In the genomic region with DNA sequence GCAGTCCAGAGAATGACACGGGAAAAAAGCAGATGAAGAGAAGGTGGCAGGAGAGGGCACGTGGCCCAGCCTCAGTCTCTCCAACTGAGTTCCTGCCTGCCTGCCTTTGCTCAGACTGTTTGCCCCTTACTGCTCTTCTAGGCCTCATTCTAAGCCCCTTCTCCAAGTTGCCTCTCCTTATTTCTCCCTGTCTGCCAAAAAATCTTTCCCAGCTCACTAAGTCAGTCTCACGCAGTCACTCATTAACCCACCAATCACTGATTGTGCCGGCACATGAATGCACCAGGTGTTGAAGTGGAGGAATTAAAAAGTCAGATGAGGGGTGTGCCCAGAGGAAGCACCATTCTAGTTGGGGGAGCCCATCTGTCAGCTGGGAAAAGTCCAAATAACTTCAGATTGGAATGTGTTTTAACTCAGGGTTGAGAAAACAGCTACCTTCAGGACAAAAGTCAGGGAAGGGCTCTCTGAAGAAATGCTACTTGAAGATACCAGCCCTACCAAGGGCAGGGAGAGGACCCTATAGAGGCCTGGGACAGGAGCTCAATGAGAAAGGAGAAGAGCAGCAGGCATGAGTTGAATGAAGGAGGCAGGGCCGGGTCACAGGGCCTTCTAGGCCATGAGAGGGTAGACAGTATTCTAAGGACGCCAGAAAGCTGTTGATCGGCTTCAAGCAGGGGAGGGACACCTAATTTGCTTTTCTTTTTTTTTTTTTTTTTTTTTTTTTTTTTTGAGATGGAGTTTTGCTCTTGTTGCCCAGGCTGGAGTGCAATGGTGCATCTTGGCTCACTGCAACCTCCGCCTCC, we compare ENCODE assay signal across 9 cellular contexts. TPM values are rescaled to one million over a fixed set of nuclear protein-coding genes. Genes with fewer than 3 reads are reported as not detected.
DNase-seq lines count a peak whose midpoint lies in the region; ATAC-seq and TF ChIP-seq lines count a peak whose summit lies in the region.
"Had no signal": no experiment of that assay in that cellular context is flagged by ENCODE, and none has a peak within 500 bp of the region (broad histone marks: within the 10 kb centered on the region; RNA-seq: fewer than 3 reads in every experiment).

No MANE protein-coding gene starts in this region.

- H3K4me2 ChIP-seq in DOHH2 (ENCODE audit: low read length): no peak overlapping the region

- H3K9me3 Mint-ChIP-seq in T-helper 1 cell treated with Interleukin-12 subunit alpha and Interleukin-12 subunit beta and Interleukin-4 antibody, amounts not matched to agents 30 μg/mL and 1 μg/mL, for 36 hours: no peaks in the 10 kb centered on the region
- H3K9me3 Mint-ChIP-seq in progenitor cell of endocrine pancreas (ENCODE audit: low read depth): no peaks in the 10 kb centered on the region

- H4K20me1 ChIP-seq in DOHH2 (ENCODE audit: control insufficient read depth, insufficient read depth, low read depth, low read length): no peaks in the 10 kb centered on the region

- H3K79me2 ChIP-seq in DOHH2 (ENCODE audit: control insufficient read depth, low read length): peaks cover 14% of the 10 kb centered on the region

- ATAC-seq in GM21360 (IDR thresholded peaks at IDR 0.05; ENCODE audit: unreplicated experiment): no peak
- ATAC-seq in GM19035 (IDR thresholded peaks at IDR 0.05; ENCODE audit: unreplicated experiment): no peak

- H3K9me3 ChIP-seq in DOHH2 (ENCODE audit: control insufficient read depth, insufficient read depth, low read length): no peaks in the 10 kb centered on the region
- no peaks in the 10 kb centered on the region for H3K9me3 ChIP-seq in effector memory CD4-positive, alpha-beta T cell (ENCODE audit: control insufficient read depth, low read length)

- H3K4me1 Mint-ChIP-seq in T-helper 1 cell treated with Interleukin-12 subunit alpha and Interleukin-12 subunit beta and Interleukin-4 antibody, amounts not matched to agents 30 μg/mL and 1 μg/mL, for 36 hours (ENCODE audit: low read depth): peaks cover 93% of the 10 kb centered on the region
- peaks cover 13% of the 10 kb centered on the region for H3K4me1 Mint-ChIP-seq in progenitor cell of endocrine pancreas (ENCODE audit: low read depth)

- TF ChIP-seq CTCF in DOHH2 (IDR thresholded peaks at IDR 0.05; ENCODE audit: low read depth, low read length, poor library complexity, severe bottlenecking) (no peak), progenitor cell of endocrine pancreas (IDR thresholded peaks at IDR 0.05; ENCODE audit: unreplicated experiment) (no peak)

- H3K36me3 ChIP-seq in DOHH2 (ENCODE audit: control insufficient read depth, low read length): peaks cover 78% of the 10 kb centered on the region
- H3K36me3 ChIP-seq in effector memory CD4-positive, alpha-beta T cell (ENCODE audit: control insufficient read depth, insufficient read depth, low read length): peaks cover 83% of the 10 kb centered on the region

- peak overlapping the region; percentile 88 for H3K4me3 Mint-ChIP-seq in T-helper 1 cell treated with Interleukin-12 subunit alpha and Interleukin-12 subunit beta and Interleukin-4 antibody, amounts not matched to agents 30 μg/mL and 1 μg/mL, for 36 hours
- no peak overlapping the region for H3K4me3 Mint-ChIP-seq in progenitor cell of endocrine pancreas (ENCODE audit: low read depth)

- H3K4me1 ChIP-seq in DOHH2 (ENCODE audit: control insufficient read depth, low read length): peaks cover 88% of the 10 kb centered on the region
- H3K4me1 ChIP-seq in effector memory CD4-positive, alpha-beta T cell (ENCODE audit: control insufficient read depth, insufficient read depth, low read length, poor library complexity, severe bottlenecking): peaks cover 98% of the 10 kb centered on the region

- H3K4me3 ChIP-seq in DOHH2 (ENCODE audit: low read length): no peak overlapping the region
- peak overlapping the region; percentile 2 for H3K4me3 ChIP-seq in effector memory CD4-positive, alpha-beta T cell (ENCODE audit: insufficient read depth, low read depth, low read length, poor library complexity, severe bottlenecking)

- no peaks in the 10 kb centered on the region for H3K27me3 ChIP-seq in DOHH2 (ENCODE audit: control insufficient read depth, low read length)
- no peaks in the 10 kb centered on the region for H3K27me3 ChIP-seq in effector memory CD4-positive, alpha-beta T cell (replicated peaks; ENCODE audit: control insufficient read depth, insufficient read depth, low read length, poor library complexity, severe bottlenecking)

- DNase-seq in effector memory CD4-positive, alpha-beta T cell: no peak
- DNase-seq in progenitor cell of endocrine pancreas (ENCODE audit: low spot score, unreplicated experiment): no peak
- DNase-seq in NCI-H2107 (lab: John Stamatoyannopoulos, UW): no peak
- DNase-seq: retina had no signal

- H3K36me3 Mint-ChIP-seq in T-helper 1 cell treated with Interleukin-12 subunit alpha and Interleukin-12 subunit beta and Interleukin-4 antibody, amounts not matched to agents 30 μg/mL and 1 μg/mL, for 36 hours (ENCODE audit: low read depth): peaks cover 95% of the 10 kb centered on the region
- H3K36me3 Mint-ChIP-seq in progenitor cell of endocrine pancreas (ENCODE audit: insufficient read depth): no peaks in the 10 kb centered on the region

- 0 out of 2 replicates have a peak overlapping the region, but pooled peaks have one; percentile 20 for H3K27ac ChIP-seq in DOHH2 (ENCODE audit: low read depth, low read length)
- peak overlapping the region; percentile 99 for H3K27ac ChIP-seq in effector memory CD4-positive, alpha-beta T cell (ENCODE audit: insufficient read depth, low read length, poor library complexity, severe bottlenecking)
- H3K27ac ChIP-seq: HL-60 had no signal

- H3F3A ChIP-seq in DOHH2 (ENCODE audit: control insufficient read depth, insufficient read depth): peaks cover 10% of the 10 kb centered on the region

- peak overlapping the region; percentile 97 for H3K27ac Mint-ChIP-seq in T-helper 1 cell treated with Interleukin-12 subunit alpha and Interleukin-12 subunit beta and Interleukin-4 antibody, amounts not matched to agents 30 μg/mL and 1 μg/mL, for 36 hours
- H3K27ac Mint-ChIP-seq in progenitor cell of endocrine pancreas: peak overlapping the region; percentile 82

- H3K9me2 ChIP-seq in DOHH2 (replicated peaks; ENCODE audit: control insufficient read depth, low read length): no peaks in the 10 kb centered on the region

- no peaks in the 10 kb centered on the region for H3K27me3 Mint-ChIP-seq in T-helper 1 cell treated with Interleukin-12 subunit alpha and Interleukin-12 subunit beta and Interleukin-4 antibody, amounts not matched to agents 30 μg/mL and 1 μg/mL, for 36 hours (ENCODE audit: low read depth)
- peaks cover 19% of the 10 kb centered on the region for H3K27me3 Mint-ChIP-seq in progenitor cell of endocrine pancreas

RNA-seq across cellular contexts. Expression of gene DAD1, which starts 40.9 kb away (rescaled TPM):
- 149 and 150 TPM in 2 replicates for total RNA-seq in progenitor cell of endocrine pancreas

RNA-seq across cellular contexts. Expression of gene ABHD4, which starts 50.0 kb away (rescaled TPM):
- total RNA-seq in progenitor cell of endocrine pancreas: 25.6 and 30.5 TPM in 2 replicates
